1 cellular context compared by ENCODE assay signal in the genomic region with DNA sequence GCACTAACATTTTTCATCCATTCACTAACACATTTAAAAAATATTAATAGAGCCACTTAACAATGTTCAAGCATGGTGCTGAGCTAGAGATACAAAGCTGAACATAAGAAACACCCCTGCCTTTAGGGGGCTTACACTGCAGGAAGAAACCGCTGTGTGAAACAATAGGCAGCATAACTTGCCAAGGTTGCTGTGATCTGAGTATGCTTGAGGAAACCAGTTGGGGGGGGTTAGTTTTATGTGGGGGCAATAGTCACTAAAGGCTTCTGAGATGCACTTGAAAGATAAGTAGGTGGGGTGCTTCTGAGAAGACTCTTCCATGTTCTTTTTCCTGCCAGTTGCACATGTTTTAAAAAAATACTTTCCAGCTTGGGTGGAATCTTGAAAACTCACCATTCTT.
TF ChIP-seq lines count a peak whose summit lies in the region.

No MANE protein-coding gene starts in this region.

TF ChIP-seq in K562, 482 proteins besides CTCF, POLR2A, EP300 and RAD21:
- TF ChIP-seq ZNF146 (CRISPR knock-in tag; IDR thresholded peaks at IDR 0.05; ENCODE audit: unreplicated experiment) (no peak), SMARCA4 (IDR thresholded peaks at IDR 0.05) (0 out of 2 replicates have a peak, but pooled peaks have one; percentile 9)
- TF ChIP-seq, protein P1, sequence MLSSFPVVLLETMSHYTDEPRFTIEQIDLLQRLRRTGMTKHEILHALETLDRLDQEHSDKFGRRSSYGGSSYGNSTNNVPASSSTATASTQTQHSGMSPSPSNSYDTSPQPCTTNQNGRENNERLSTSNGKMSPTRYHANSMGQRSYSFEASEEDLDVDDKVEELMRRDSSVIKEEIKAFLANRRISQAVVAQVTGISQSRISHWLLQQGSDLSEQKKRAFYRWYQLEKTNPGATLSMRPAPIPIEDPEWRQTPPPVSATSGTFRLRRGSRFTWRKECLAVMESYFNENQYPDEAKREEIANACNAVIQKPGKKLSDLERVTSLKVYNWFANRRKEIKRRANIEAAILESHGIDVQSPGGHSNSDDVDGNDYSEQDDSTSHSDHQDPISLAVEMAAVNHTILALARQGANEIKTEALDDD (IDR thresholded peaks at IDR 0.05): 0 out of 2 replicates have a peak, but pooled peaks have one; percentile 19
- TF ChIP-seq, protein P2, sequence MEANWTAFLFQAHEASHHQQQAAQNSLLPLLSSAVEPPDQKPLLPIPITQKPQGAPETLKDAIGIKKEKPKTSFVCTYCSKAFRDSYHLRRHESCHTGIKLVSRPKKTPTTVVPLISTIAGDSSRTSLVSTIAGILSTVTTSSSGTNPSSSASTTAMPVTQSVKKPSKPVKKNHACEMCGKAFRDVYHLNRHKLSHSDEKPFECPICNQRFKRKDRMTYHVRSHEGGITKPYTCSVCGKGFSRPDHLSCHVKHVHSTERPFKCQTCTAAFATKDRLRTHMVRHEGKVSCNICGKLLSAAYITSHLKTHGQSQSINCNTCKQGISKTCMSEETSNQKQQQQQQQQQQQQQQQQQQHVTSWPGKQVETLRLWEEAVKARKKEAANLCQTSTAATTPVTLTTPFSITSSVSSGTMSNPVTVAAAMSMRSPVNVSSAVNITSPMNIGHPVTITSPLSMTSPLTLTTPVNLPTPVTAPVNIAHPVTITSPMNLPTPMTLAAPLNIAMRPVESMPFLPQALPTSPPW (CRISPR knock-in tag; IDR thresholded peaks at IDR 0.05): peak; percentile 66
TF ChIP-seq in K562: peak in this region for 3.
